ENCODE assay signal across 9 cellular contexts in genomic region chr6:117829594-117830319, GRCh38.
A peak's percentile ranks its signal among the peaks of the same experiment; 100 is the strongest.
DNase-seq lines count a peak whose midpoint lies in the region; ATAC-seq and TF ChIP-seq lines count a peak whose summit lies in the region.
"Had no signal": no experiment of that assay in that cellular context is flagged by ENCODE, and none has a peak within 500 bp of the region (broad histone marks: within the 10 kb centered on the region; RNA-seq: fewer than 3 reads in every experiment).

No MANE protein-coding gene starts in this region.

- H3K4me3 Mint-ChIP-seq in endothelial cell (ENCODE audit: unreplicated experiment), result peak overlapping the region; percentile 88
- no peak overlapping the region for H3K4me3 Mint-ChIP-seq in activated T-cell treated with anti-CD3 and anti-CD28 coated beads, Interleukin-2, amount 50 U/mL, for 4 hours

- no peak for ATAC-seq in activated T-cell treated with anti-CD3 and anti-CD28 coated beads, Interleukin-2, amount 50 U/mL, for 4 hours

- no peaks in the 10 kb centered on the region for H3K36me3 ChIP-seq in skeletal muscle satellite cell (ENCODE audit: insufficient read depth, low read length)
- H3K36me3 ChIP-seq: thoracic aorta had no signal

- H3K9me3 Mint-ChIP-seq in endothelial cell (ENCODE audit: unreplicated experiment), result no peaks in the 10 kb centered on the region
- peaks cover 14% of the 10 kb centered on the region for H3K9me3 Mint-ChIP-seq in activated T-cell treated with anti-CD3 and anti-CD28 coated beads, Interleukin-2, amount 50 U/mL, for 4 hours

- no peaks in the 10 kb centered on the region for H3K9me3 ChIP-seq in skeletal muscle satellite cell (replicated peaks; ENCODE audit: low read length)
- H3K9me3 ChIP-seq: thoracic aorta had no signal

- TF ChIP-seq CTCF in AG04449 (IDR thresholded peaks at IDR 0.05; ENCODE audit: insufficient read depth, low read length, missing control alignments) (no peak), endothelial cell (IDR thresholded peaks at IDR 0.05; ENCODE audit: unreplicated experiment) (peak; percentile 57)

- H3K36me3 Mint-ChIP-seq in endothelial cell (ENCODE audit: low read depth, unreplicated experiment), result no peaks in the 10 kb centered on the region
- no peaks in the 10 kb centered on the region for H3K36me3 Mint-ChIP-seq in activated T-cell treated with anti-CD3 and anti-CD28 coated beads, Interleukin-2, amount 50 U/mL, for 4 hours (ENCODE audit: insufficient read depth)

- no peaks in the 10 kb centered on the region for H3K27me3 Mint-ChIP-seq in endothelial cell (ENCODE audit: unreplicated experiment)
- H3K27me3 Mint-ChIP-seq in activated T-cell treated with anti-CD3 and anti-CD28 coated beads, Interleukin-2, amount 50 U/mL, for 4 hours (ENCODE audit: low read depth), result peaks cover 3% of the 10 kb centered on the region

- peak overlapping the region; percentile 84 for H3K4me2 ChIP-seq in skeletal muscle satellite cell (ENCODE audit: low read length)

- DNase-seq in AG04449 (ENCODE audit: low read depth, low spot score) (no peak), GM19240 (ENCODE audit: insufficient read length, low spot score) (peak; percentile 18), NCI-H2171 treated with DMSO at 0.1 percent for 48 hours (lab: John Stamatoyannopoulos, UW) (peak; percentile 54), endothelial cell (ENCODE audit: low spot score) (peak; percentile 65)
- DNase-seq in stimulated activated CD4-positive, alpha-beta T cell treated with anti-CD3 and anti-CD28 coated beads, Interleukin-12 subunit alpha, Interleukin-12 subunit beta, amount 100 ng/mL, for 4 hours, result no peak
- DNase-seq in activated T-cell treated with anti-CD3 and anti-CD28 coated beads, Interleukin-2, amount 50 U/mL, for 4 hours, result no peak
- DNase-seq in activated naive CD4-positive, alpha-beta T cell treated with anti-CD3 and anti-CD28 coated beads, Interleukin-2, amount 50 U/mL, for 16 hours, result no peak

- no peak overlapping the region for H3K27ac Mint-ChIP-seq in endothelial cell (ENCODE audit: unreplicated experiment)

- H3K4me1 Mint-ChIP-seq in endothelial cell (ENCODE audit: unreplicated experiment), result no peaks in the 10 kb centered on the region
- no peaks in the 10 kb centered on the region for H3K4me1 Mint-ChIP-seq in activated T-cell treated with anti-CD3 and anti-CD28 coated beads, Interleukin-2, amount 50 U/mL, for 4 hours (ENCODE audit: low read depth)

- H3K9ac ChIP-seq in skeletal muscle satellite cell (ENCODE audit: low read depth, low read length), result peak overlapping the region; percentile 20

- CTCF ChIA-PET in AG04449 (lab: Yijun Ruan, JAX), result interaction anchor here (1.0 to 3.1 kb wide), 7 partner anchors 11 to 485 kb away, joined by 3 to 20 read pairs (median 3); no protein-coding TSS in a partner anchor

- peaks cover 9% of the 10 kb centered on the region for H3K27me3 ChIP-seq in skeletal muscle satellite cell (ENCODE audit: control insufficient read depth, insufficient read depth, low read length)

- H3K4me1 ChIP-seq in skeletal muscle satellite cell (ENCODE audit: control insufficient read depth, insufficient read depth, low read length), result no peaks in the 10 kb centered on the region

- H3K4me3 ChIP-seq in AG04449 (ENCODE audit: low read depth, low read length), result peak overlapping the region; percentile 43
- peak overlapping the region; percentile 72 for H3K4me3 ChIP-seq in skeletal muscle satellite cell (ENCODE audit: low read length)
- H3K4me3 ChIP-seq: thoracic aorta had no signal

- POLR2A ChIA-PET in AG04449 (lab: Yijun Ruan, JAX), result no interaction called here

Comparison
In these comparisons a context has a peak if more than half of its experiments do, and no peak if none do; other contexts are left out.
1. DNase-seq: peak in GM19240 (single experiment), NCI-H2171 treated with DMSO at 0.1 percent for 48 hours (single experiment) and endothelial cell (single experiment); none in AG04449 (single experiment), stimulated activated CD4-positive, alpha-beta T cell treated with anti-CD3 and anti-CD28 coated beads, Interleukin-12 subunit alpha, Interleukin-12 subunit beta, amount 100 ng/mL, for 4 hours (single experiment), activated T-cell treated with anti-CD3 and anti-CD28 coated beads, Interleukin-2, amount 50 U/mL, for 4 hours (single experiment) and activated naive CD4-positive, alpha-beta T cell treated with anti-CD3 and anti-CD28 coated beads, Interleukin-2, amount 50 U/mL, for 16 hours (single experiment).